Comparison of ENCODE assay signal across 30 cellular contexts in the genomic region with DNA sequence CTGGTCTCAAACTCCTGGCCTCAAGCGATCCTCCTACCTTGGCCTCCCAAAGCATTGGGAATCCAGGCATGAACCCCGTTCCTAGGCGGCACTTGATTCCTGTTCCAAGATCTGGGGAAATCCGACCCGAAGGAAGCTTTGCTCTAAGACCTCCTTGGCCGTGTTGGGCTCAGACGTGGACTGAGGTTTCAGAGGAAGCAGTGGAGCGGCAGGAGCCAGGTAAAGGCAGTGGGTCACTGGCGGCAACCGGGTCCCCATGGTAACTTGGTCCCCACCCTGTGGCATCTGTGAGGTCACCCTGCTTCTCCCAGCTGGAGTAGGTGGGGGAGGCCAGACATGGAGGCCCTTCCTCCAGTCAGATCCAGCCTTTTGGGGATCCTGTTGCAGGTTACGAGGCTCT. TPM values are rescaled to one million over a fixed set of nuclear protein-coding genes. Genes with fewer than 3 reads are reported as not detected.
DNase-seq lines count a peak whose midpoint lies in the region; ATAC-seq, FAIRE-seq and TF ChIP-seq lines count a peak whose summit lies in the region.
"Had no signal": no experiment of that assay in that cellular context is flagged by ENCODE, and none has a peak within 500 bp of the region (broad histone marks: within the 10 kb centered on the region; RNA-seq: fewer than 3 reads in every experiment).

A gene with protein sequence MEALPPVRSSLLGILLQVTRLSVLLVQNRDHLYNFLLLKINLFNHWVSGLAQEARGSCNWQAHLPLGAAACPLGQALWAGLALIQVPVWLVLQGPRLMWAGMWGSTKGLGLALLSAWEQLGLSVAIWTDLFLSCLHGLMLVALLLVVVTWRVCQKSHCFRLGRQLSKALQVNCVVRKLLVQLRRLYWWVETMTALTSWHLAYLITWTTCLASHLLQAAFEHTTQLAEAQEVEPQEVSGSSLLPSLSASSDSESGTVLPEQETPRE (plus strand): TSS at position 301 of the 400 bp plus-strand sequence. CDS start 36 bp downstream, at position 337.

- H3K27me3 ChIP-seq in K562 (ENCODE audit: control insufficient read depth in 2 of 2, insufficient read depth in 2 of 2, low read length in 2 of 2) (peaks cover 14 to 55% of the 10 kb centered on the region in 2 experiments; a peak in 4 of 5 replicates), osteoblast (ENCODE audit: insufficient read depth, low read length) (no peaks in the 10 kb centered on the region)
- H3K27me3 ChIP-seq: BLaER1 had no signal

- no peak within 1 kb of the TSS for H3K4me3 ChIP-seq in K562
- no peak within 1 kb of the TSS for H3K4me3 ChIP-seq in kidney (ENCODE audit: low read length in 2 of 2)
- H3K4me3 ChIP-seq in osteoblast (ENCODE audit: insufficient read depth, low read length), result no peak within 1 kb of the TSS
- H3K4me3 ChIP-seq in foreskin fibroblast (ENCODE audit: low read depth in 1 of 2, low read length in 2 of 2), result no peak within 1 kb of the TSS
- H3K4me3 ChIP-seq: BLaER1, GM12878 had no signal

- ATAC-seq in K562 (no peak), HG02798 (IDR thresholded peaks at IDR 0.05; ENCODE audit: poor library complexity, unreplicated experiment) (no peak)
- ATAC-seq: GM12878 had no signal

- H3K79me2 ChIP-seq in K562 (ENCODE audit: control insufficient read depth, insufficient read depth, low read length) (no peaks in the 10 kb centered on the region), osteoblast (ENCODE audit: insufficient read depth, low read length) (no peaks in the 10 kb centered on the region)

- DNase-seq in K562 (ENCODE audit: extremely low read depth in 1 of 4, low spot score in 3 of 4) (no peak), kidney (peak; percentile 53), osteoblast (ENCODE audit: insufficient read length, low spot score, missing footprints) (peak; percentile 11), foreskin fibroblast (no peak)
- no peak for DNase-seq in stimulated activated naive CD4-positive, alpha-beta T cell treated with Interleukin-2 at 50 U/mL for 16 hours (lab: John Stamatoyannopoulos, UW)
- DNase-seq: 8988T; ACHN; BE2C; C1 segment of cervical spinal cord; CD4-positive, alpha-beta memory T cell; CD4-positive, CD25-positive, alpha-beta regulatory T cell; CD8-positive, alpha-beta memory T cell; COR-L47; DMS 273 treated with DMSO at 0.1 percent for 48 hours; DMS153; DMS53; DMS79; DND-41; EL; GDM1 had no signal

- no peaks in the 10 kb centered on the region for H3K36me3 ChIP-seq in K562 (ENCODE audit: control insufficient read depth, insufficient read depth, low read length)
- no peaks in the 10 kb centered on the region for H3K36me3 ChIP-seq in kidney (ENCODE audit: control insufficient read depth in 1 of 2, insufficient read depth in 2 of 2, low read length in 2 of 2)
- H3K36me3 ChIP-seq in osteoblast (ENCODE audit: insufficient read depth, low read length), result no peaks in the 10 kb centered on the region
- H3K36me3 ChIP-seq: BE2C, BLaER1 had no signal

- H2AFZ ChIP-seq in K562 (ENCODE audit: low read depth, low read length) (no peak within 1 kb of the TSS), osteoblast (ENCODE audit: low read length) (no peak within 1 kb of the TSS)

- WGBS in K562 (ENCODE audit: insufficient coverage, low coverage, missing lambda C conversion rate), result 7% methylated on average over 11 of the region's 11 CpGs

- TF ChIP-seq CTCF in K562 (IDR thresholded peaks at IDR 0.05 in 2 of 3, conservative IDR thresholded peaks at IDR 0.05 in 1 of 3; ENCODE audit: insufficient read depth in 2 of 3, low read depth in 1 of 3, low read length in 3 of 3) (no peak), kidney (IDR thresholded peaks at IDR 0.05; ENCODE audit: borderline replicate concordance, extremely low read depth, insufficient read depth) (no peak), osteoblast (IDR thresholded peaks at IDR 0.05; ENCODE audit: extremely low read depth, low read depth, low read length) (no peak), foreskin fibroblast (IDR thresholded peaks at IDR 0.05; ENCODE audit: low read depth, low read length) (no peak)

- no peak within 1 kb of the TSS for H3K27ac ChIP-seq in K562 (ENCODE audit: extremely low read depth, low read depth, low read length)
- no peak within 1 kb of the TSS for H3K27ac ChIP-seq in kidney (ENCODE audit: low read depth in 2 of 2, low read length in 2 of 2)
- no peak within 1 kb of the TSS for H3K27ac ChIP-seq in osteoblast (ENCODE audit: low read depth, low read length)
- H3K27ac ChIP-seq: BLaER1 had no signal

- H3K4me2 ChIP-seq in K562 (ENCODE audit: insufficient read depth, low read length), result no peak within 1 kb of the TSS
- no peak within 1 kb of the TSS for H3K4me2 ChIP-seq in osteoblast (ENCODE audit: insufficient read depth, low read length)
- H3K4me2 ChIP-seq: BLaER1 had no signal

- TF ChIP-seq POLR2A in K562 (conservative IDR thresholded peaks at IDR 0.05), result no peak

- FAIRE-seq in K562 (lab: Jason Lieb, UNC), result no peak
- FAIRE-seq in kidney (lab: Jason Lieb, UNC), result no peak
- FAIRE-seq: A204.1, GM12878, GM12892, GM18507 had no signal

- H4K20me1 ChIP-seq in K562 (replicated peaks; ENCODE audit: control insufficient read depth, insufficient read depth, low read length) (peaks cover 8% of the 10 kb centered on the region), osteoblast (ENCODE audit: insufficient read depth, low read length) (no peaks in the 10 kb centered on the region)
- H4K20me1 ChIP-seq: BLaER1 had no signal

- H3K9me1 ChIP-seq in K562 (ENCODE audit: control insufficient read depth, insufficient read depth, low read length), result no peaks in the 10 kb centered on the region

- intact Hi-C loops in K562 (cut with micrococcal nuclease) (no loop called here), kidney (cut with DNase I) (no loop called here)

- no peak for TF ChIP-seq RAD21 in K562 (CRISPR knock-in tag; conservative IDR thresholded peaks at IDR 0.05 in 1 of 2, IDR thresholded peaks at IDR 0.05 in 1 of 2)

- peaks cover 0 to 6% of the 10 kb centered on the region in 2 experiments; a peak in 2 of 5 replicates for H3K4me1 ChIP-seq in K562 (replicated peaks in 1 of 2; ENCODE audit: control insufficient read depth in 2 of 2, insufficient read depth in 2 of 2, low read length in 2 of 2)
- no peaks in the 10 kb centered on the region for H3K4me1 ChIP-seq in kidney (ENCODE audit: control insufficient read depth in 1 of 2, insufficient read depth in 1 of 2, low read depth in 1 of 2, low read length in 2 of 2)
- H3K4me1 ChIP-seq in osteoblast (ENCODE audit: insufficient read depth, low read length), result no peaks in the 10 kb centered on the region

- H3K9ac ChIP-seq in K562 (ENCODE audit: insufficient read depth in 1 of 2, low read depth in 2 of 2, low read length in 2 of 2) (no peak within 1 kb of the TSS), kidney (ENCODE audit: low read length in 2 of 2) (no peak within 1 kb of the TSS)
- H3K9ac ChIP-seq: BLaER1 had no signal

- no peak for TF ChIP-seq EP300 in K562 (IDR thresholded peaks at IDR 0.05; ENCODE audit: low read length)

- CTCF ChIA-PET in K562 (lab: Yijun Ruan, JAX; ENCODE audit: low intra/inter-chr PET ratio), result no interaction called here

- no TSS peak for BruUV-seq in K562 (replicated peaks; lab: Mats Ljungman, UMichigan)

- POLR2A ChIA-PET in K562 (lab: Yijun Ruan, JAX), result interaction anchor here (0.6 to 0.8 kb wide), 2 partner anchors 9 to 163 kb away, joined by 3 to 4 read pairs; no protein-coding TSS in a partner anchor

- in situ Hi-C loops in K562 (cut with MboI), result no loop called here

- H3K9me3 ChIP-seq in K562 (replicated peaks; ENCODE audit: control insufficient read depth, insufficient read depth, low read depth, low read length), result no peaks in the 10 kb centered on the region
- H3K9me3 ChIP-seq in kidney (ENCODE audit: control insufficient read depth in 1 of 2, low read length in 2 of 2), result no peaks in the 10 kb centered on the region
- no peaks in the 10 kb centered on the region for H3K9me3 ChIP-seq in osteoblast (ENCODE audit: low read depth, low read length)
- H3K9me3 ChIP-seq: BE2C, BLaER1 had no signal

TF ChIP-seq in K562, 482 proteins besides CTCF, POLR2A, EP300 and RAD21:
- TF ChIP-seq MBD2 (IDR thresholded peaks at IDR 0.05; ENCODE audit: borderline replicate concordance, low read depth) (no peak), ZNF121 (CRISPR knock-in tag; conservative IDR thresholded peaks at IDR 0.05) (0 out of 2 replicates have a peak, but pooled peaks have one; percentile 7), BMI1 (IDR thresholded peaks at IDR 0.05; ENCODE audit: low read length) (no peak), NBN (IDR thresholded peaks at IDR 0.05; ENCODE audit: low read depth) (no peak), DIDO1 (tag; IDR thresholded peaks at IDR 0.05; ENCODE audit: low read depth) (no peak)

RNA-seq across cellular contexts. Expression of the gene that starts here (rescaled TPM):
- total RNA-seq in K562 (2011; cell fraction: chromatin; rRNA removed; ENCODE audit: low replicate concordance), result not detected in 2 replicates
- total RNA-seq in K562 (2011; cell fraction: nucleolus; rRNA removed), result not detected in 2 replicates
- total RNA-seq in K562 (2011; cell fraction: nucleoplasm; rRNA removed), result not detected in 2 replicates
- total RNA-seq in K562 (2014; rRNA removed) (not detected in 2 replicates), K562 (2014; rRNA removed; fragmentation: Illumina TruSeq; extraction: Trizol) (not detected in 2 replicates), K562 (2015; rRNA removed; fragmentation: Illumina TruSeq; extraction: Trizol) (not detected in 2 replicates), K562 (2021) (not detected in 2 replicates), kidney (0.50 TPM), osteoblast (not detected in 2 replicates)
- polyA plus RNA-seq in K562 (2011; rRNA removed) (not detected in 2 replicates), K562 (2014; fragmentation: Illumina TruSeq; extraction: Trizol) (not detected in 2 replicates), K562 (2014; fragmentation: Nextera tagmentation; extraction: Ambion mirVana) (not detected), K562 (2014; rRNA removed) (not detected in 2 replicates), kidney (ENCODE audit: insufficient read depth, low read depth, low replicate concordance) (not detected)
- not detected in 2 replicates for polyA plus RNA-seq in K562 (2011; cell fraction: cytosol; rRNA removed)
- not detected in 2 replicates for polyA plus RNA-seq in K562 (2011; cell fraction: nucleus; rRNA removed)
- polyA plus RNA-seq in K562 (2012), result not detected in 2 replicates
- polyA minus RNA-seq in K562 (2011; rRNA and poly(A)+ RNA removed), result not detected in 2 replicates
- polyA minus RNA-seq in K562 (2011; cell fraction: cytosol; rRNA and poly(A)+ RNA removed), result not detected in 2 replicates
- not detected in 2 replicates for polyA minus RNA-seq in K562 (2011; cell fraction: nucleus; rRNA and poly(A)+ RNA removed)
- total RNA-seq: A673; CD4-positive, alpha-beta memory T cell; CD4-positive, CD25-positive, alpha-beta regulatory T cell; CD8-positive, alpha-beta memory T cell; G401; GM12878 had no signal
- polyA plus RNA-seq: AG04450; CD14-positive monocyte; CD4-positive, alpha-beta memory T cell; CD8-positive, alpha-beta memory T cell; GM12878 had no signal

Comparison
In these comparisons a context has a peak if more than half of its experiments do, and no peak if none do; other contexts are left out.
1. Peak in DNase-seq in kidney; RNA of the gene not detected or under 1 TPM.
2. Peak in DNase-seq in osteoblast; RNA of the gene not detected or under 1 TPM.